ENCODE assay signal across 1 cellular context in the genomic region with DNA sequence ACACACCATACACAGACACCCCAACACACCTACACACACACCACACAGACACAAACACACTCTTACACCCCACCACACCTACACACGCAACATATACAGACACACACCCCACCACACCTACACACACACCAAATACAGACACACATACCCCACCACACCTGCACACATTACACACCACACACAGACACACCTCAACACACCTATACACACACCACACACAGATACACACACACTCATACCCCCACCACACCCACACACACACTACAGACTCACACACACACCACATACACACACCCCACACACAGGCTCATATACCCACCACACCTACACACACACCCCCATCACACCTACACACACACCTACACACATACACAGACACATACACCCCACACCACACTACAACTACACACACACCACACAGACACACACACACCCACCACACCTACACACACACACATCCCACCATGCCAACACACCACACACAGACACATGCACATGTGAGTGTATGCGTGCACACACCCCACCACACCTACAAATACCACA.
TF ChIP-seq lines count a peak whose summit lies in the region.

No MANE protein-coding gene starts in this region.

TF ChIP-seq in HepG2, 621 proteins besides CTCF, POLR2A, EP300 and RAD21 (continued from another document and continues in another):
- TF ChIP-seq, protein P1, sequence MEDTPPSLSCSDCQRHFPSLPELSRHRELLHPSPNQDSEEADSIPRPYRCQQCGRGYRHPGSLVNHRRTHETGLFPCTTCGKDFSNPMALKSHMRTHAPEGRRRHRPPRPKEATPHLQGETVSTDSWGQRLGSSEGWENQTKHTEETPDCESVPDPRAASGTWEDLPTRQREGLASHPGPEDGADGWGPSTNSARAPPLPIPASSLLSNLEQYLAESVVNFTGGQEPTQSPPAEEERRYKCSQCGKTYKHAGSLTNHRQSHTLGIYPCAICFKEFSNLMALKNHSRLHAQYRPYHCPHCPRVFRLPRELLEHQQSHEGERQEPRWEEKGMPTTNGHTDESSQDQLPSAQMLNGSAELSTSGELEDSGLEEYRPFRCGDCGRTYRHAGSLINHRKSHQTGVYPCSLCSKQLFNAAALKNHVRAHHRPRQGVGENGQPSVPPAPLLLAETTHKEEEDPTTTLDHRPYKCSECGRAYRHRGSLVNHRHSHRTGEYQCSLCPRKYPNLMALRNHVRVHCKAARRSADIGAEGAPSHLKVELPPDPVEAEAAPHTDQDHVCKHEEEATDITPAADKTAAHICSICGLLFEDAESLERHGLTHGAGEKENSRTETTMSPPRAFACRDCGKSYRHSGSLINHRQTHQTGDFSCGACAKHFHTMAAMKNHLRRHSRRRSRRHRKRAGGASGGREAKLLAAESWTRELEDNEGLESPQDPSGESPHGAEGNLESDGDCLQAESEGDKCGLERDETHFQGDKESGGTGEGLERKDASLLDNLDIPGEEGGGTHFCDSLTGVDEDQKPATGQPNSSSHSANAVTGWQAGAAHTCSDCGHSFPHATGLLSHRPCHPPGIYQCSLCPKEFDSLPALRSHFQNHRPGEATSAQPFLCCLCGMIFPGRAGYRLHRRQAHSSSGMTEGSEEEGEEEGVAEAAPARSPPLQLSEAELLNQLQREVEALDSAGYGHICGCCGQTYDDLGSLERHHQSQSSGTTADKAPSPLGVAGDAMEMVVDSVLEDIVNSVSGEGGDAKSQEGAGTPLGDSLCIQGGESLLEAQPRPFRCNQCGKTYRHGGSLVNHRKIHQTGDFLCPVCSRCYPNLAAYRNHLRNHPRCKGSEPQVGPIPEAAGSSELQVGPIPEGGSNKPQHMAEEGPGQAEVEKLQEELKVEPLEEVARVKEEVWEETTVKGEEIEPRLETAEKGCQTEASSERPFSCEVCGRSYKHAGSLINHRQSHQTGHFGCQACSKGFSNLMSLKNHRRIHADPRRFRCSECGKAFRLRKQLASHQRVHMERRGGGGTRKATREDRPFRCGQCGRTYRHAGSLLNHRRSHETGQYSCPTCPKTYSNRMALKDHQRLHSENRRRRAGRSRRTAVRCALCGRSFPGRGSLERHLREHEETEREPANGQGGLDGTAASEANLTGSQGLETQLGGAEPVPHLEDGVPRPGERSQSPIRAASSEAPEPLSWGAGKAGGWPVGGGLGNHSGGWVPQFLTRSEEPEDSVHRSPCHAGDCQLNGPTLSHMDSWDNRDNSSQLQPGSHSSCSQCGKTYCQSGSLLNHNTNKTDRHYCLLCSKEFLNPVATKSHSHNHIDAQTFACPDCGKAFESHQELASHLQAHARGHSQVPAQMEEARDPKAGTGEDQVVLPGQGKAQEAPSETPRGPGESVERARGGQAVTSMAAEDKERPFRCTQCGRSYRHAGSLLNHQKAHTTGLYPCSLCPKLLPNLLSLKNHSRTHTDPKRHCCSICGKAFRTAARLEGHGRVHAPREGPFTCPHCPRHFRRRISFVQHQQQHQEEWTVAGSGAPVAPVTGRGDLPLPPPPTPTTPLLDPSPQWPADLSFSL (CRISPR knock-in tag; IDR thresholded peaks at IDR 0.05): peak; percentile 96
- TF ChIP-seq HHEX (CRISPR knock-in tag; IDR thresholded peaks at IDR 0.05): no peak
- TF ChIP-seq PCBP1 (IDR thresholded peaks at IDR 0.05; ENCODE audit: borderline replicate concordance, low read depth, low read length): no peak
- TF ChIP-seq, protein P2, sequence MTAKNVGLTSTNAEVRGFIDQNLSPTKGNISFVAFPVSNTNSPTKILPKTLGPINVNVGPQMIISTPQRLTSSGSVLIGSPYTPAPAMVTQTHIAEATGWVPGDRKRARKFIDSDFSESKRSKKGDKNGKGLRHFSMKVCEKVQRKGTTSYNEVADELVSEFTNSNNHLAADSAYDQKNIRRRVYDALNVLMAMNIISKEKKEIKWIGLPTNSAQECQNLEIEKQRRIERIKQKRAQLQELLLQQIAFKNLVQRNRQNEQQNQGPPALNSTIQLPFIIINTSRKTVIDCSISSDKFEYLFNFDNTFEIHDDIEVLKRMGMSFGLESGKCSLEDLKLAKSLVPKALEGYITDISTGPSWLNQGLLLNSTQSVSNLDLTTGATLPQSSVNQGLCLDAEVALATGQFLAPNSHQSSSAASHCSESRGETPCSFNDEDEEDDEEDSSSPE (CRISPR knock-in tag; IDR thresholded peaks at IDR 0.05): no peak
- no peak for TF ChIP-seq CENPT (CRISPR knock-in tag; IDR thresholded peaks at IDR 0.05; ENCODE audit: low read depth)
- TF ChIP-seq SNRNP70 (IDR thresholded peaks at IDR 0.05; ENCODE audit: low read depth, low read length): no peak
- no peak for TF ChIP-seq YY1 (IDR thresholded peaks at IDR 0.05; ENCODE audit: insufficient read depth, insufficient replicate concordance, low read depth, low read length)
- TF ChIP-seq, protein P3, sequence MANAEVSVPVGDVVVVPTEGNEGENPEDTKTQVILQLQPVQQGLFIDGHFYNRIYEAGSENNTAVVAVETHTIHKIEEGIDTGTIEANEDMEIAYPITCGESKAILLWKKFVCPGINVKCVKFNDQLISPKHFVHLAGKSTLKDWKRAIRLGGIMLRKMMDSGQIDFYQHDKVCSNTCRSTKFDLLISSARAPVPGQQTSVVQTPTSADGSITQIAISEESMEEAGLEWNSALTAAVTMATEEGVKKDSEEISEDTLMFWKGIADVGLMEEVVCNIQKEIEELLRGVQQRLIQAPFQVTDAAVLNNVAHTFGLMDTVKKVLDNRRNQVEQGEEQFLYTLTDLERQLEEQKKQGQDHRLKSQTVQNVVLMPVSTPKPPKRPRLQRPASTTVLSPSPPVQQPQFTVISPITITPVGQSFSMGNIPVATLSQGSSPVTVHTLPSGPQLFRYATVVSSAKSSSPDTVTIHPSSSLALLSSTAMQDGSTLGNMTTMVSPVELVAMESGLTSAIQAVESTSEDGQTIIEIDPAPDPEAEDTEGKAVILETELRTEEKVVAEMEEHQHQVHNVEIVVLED (CRISPR knock-in tag; IDR thresholded peaks at IDR 0.05; ENCODE audit: borderline replicate concordance): no peak
- no peak for TF ChIP-seq IKZF1 (IDR thresholded peaks at IDR 0.05)
- no peak for TF ChIP-seq BRD4 (CRISPR knock-in tag; IDR thresholded peaks at IDR 0.05)
- TF ChIP-seq GPN1 (CRISPR knock-in tag; IDR thresholded peaks at IDR 0.05; ENCODE audit: borderline replicate concordance): no peak
- no peak for TF ChIP-seq RARA (CRISPR knock-in tag; IDR thresholded peaks at IDR 0.05)
- no peak; the same call in 1 of the 2 replicates for TF ChIP-seq REL (CRISPR knock-in tag; conservative IDR thresholded peaks at IDR 0.05)
- TF ChIP-seq MED1 (CRISPR knock-in tag; IDR thresholded peaks at IDR 0.05): no peak
- no peak for TF ChIP-seq FOSL1 (CRISPR knock-in tag; IDR thresholded peaks at IDR 0.05; ENCODE audit: borderline replicate concordance)
- no peak for TF ChIP-seq ZFP1 (CRISPR knock-in tag; IDR thresholded peaks at IDR 0.05)
- 0 out of 2 replicates have a peak, but pooled peaks have one; percentile 14 for TF ChIP-seq POLR2AphosphoS5 (IDR thresholded peaks at IDR 0.05; ENCODE audit: low read depth, low read length)
- TF ChIP-seq ZNF678 (CRISPR knock-in tag; IDR thresholded peaks at IDR 0.05): no peak
- TF ChIP-seq SIX4 (CRISPR knock-in tag; IDR thresholded peaks at IDR 0.05): no peak
- TF ChIP-seq, protein P4, sequence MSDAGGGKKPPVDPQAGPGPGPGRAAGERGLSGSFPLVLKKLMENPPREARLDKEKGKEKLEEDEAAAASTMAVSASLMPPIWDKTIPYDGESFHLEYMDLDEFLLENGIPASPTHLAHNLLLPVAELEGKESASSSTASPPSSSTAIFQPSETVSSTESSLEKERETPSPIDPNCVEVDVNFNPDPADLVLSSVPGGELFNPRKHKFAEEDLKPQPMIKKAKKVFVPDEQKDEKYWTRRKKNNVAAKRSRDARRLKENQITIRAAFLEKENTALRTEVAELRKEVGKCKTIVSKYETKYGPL (CRISPR knock-in tag; IDR thresholded peaks at IDR 0.05): no peak
- no peak for TF ChIP-seq TCF12 (IDR thresholded peaks at IDR 0.05)
- TF ChIP-seq TCF12 (CRISPR knock-in tag; IDR thresholded peaks at IDR 0.05): no peak
- TF ChIP-seq, protein P5, sequence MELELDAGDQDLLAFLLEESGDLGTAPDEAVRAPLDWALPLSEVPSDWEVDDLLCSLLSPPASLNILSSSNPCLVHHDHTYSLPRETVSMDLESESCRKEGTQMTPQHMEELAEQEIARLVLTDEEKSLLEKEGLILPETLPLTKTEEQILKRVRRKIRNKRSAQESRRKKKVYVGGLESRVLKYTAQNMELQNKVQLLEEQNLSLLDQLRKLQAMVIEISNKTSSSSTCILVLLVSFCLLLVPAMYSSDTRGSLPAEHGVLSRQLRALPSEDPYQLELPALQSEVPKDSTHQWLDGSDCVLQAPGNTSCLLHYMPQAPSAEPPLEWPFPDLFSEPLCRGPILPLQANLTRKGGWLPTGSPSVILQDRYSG (CRISPR knock-in tag; IDR thresholded peaks at IDR 0.05): no peak
- no peak for TF ChIP-seq ZNF253 (CRISPR knock-in tag; IDR thresholded peaks at IDR 0.05; ENCODE audit: borderline replicate concordance)
- TF ChIP-seq ZNF33A (CRISPR knock-in tag; IDR thresholded peaks at IDR 0.05; ENCODE audit: borderline replicate concordance): no peak
- TF ChIP-seq ZNF296 (CRISPR knock-in tag; conservative IDR thresholded peaks at IDR 0.05): no peak
- TF ChIP-seq ZMAT3 (CRISPR knock-in tag; conservative IDR thresholded peaks at IDR 0.05): no peak
- TF ChIP-seq, protein P6, sequence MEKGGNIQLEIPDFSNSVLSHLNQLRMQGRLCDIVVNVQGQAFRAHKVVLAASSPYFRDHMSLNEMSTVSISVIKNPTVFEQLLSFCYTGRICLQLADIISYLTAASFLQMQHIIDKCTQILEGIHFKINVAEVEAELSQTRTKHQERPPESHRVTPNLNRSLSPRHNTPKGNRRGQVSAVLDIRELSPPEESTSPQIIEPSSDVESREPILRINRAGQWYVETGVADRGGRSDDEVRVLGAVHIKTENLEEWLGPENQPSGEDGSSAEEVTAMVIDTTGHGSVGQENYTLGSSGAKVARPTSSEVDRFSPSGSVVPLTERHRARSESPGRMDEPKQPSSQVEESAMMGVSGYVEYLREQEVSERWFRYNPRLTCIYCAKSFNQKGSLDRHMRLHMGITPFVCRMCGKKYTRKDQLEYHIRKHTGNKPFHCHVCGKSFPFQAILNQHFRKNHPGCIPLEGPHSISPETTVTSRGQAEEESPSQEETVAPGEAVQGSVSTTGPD (CRISPR knock-in tag; IDR thresholded peaks at IDR 0.05): no peak
- 0 out of 2 replicates have a peak, but pooled peaks have one; percentile 50 for TF ChIP-seq ATM (IDR thresholded peaks at IDR 0.05; ENCODE audit: borderline replicate concordance)
- TF ChIP-seq HNRNPK (IDR thresholded peaks at IDR 0.05; ENCODE audit: low read depth, low read length, poor library complexity, severe bottlenecking): no peak
- TF ChIP-seq HNRNPL (IDR thresholded peaks at IDR 0.05; ENCODE audit: low read depth, low read length): peak; percentile 74; the same call in 1 of the 2 replicates
- no peak for TF ChIP-seq ZSCAN9 (CRISPR knock-in tag; IDR thresholded peaks at IDR 0.05; ENCODE audit: borderline replicate concordance)
- no peak for TF ChIP-seq ZNF775 (CRISPR knock-in tag; IDR thresholded peaks at IDR 0.05; ENCODE audit: borderline replicate concordance)
- no peak for TF ChIP-seq ZNF441 (CRISPR knock-in tag; IDR thresholded peaks at IDR 0.05; ENCODE audit: borderline replicate concordance)
- TF ChIP-seq, protein P7, sequence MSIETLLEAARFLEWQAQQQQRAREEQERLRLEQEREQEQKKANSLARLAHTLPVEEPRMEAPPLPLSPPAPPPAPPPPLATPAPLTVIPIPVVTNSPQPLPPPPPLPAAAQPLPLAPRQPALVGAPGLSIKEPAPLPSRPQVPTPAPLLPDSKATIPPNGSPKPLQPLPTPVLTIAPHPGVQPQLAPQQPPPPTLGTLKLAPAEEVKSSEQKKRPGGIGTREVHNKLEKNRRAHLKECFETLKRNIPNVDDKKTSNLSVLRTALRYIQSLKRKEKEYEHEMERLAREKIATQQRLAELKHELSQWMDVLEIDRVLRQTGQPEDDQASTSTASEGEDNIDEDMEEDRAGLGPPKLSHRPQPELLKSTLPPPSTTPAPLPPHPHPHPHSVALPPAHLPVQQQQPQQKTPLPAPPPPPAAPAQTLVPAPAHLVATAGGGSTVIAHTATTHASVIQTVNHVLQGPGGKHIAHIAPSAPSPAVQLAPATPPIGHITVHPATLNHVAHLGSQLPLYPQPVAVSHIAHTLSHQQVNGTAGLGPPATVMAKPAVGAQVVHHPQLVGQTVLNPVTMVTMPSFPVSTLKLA (IDR thresholded peaks at IDR 0.05): no peak
- no peak for TF ChIP-seq SMC3 (IDR thresholded peaks at IDR 0.05; ENCODE audit: low read length)
- no peak for TF ChIP-seq ZSCAN12 (CRISPR knock-in tag; IDR thresholded peaks at IDR 0.05)
- TF ChIP-seq SSRP1 (CRISPR knock-in tag; IDR thresholded peaks at IDR 0.05): peak; percentile 93; the same call in 1 of the 2 replicates
- TF ChIP-seq FOXM1 (CRISPR knock-in tag; IDR thresholded peaks at IDR 0.05): no peak
- TF ChIP-seq HNF4G (IDR thresholded peaks at IDR 0.05; ENCODE audit: borderline replicate concordance, low read depth, low read length): no peak
- no peak for TF ChIP-seq HNF4G (CRISPR knock-in tag; IDR thresholded peaks at IDR 0.05; ENCODE audit: borderline replicate concordance, low read depth)
- TF ChIP-seq KLF16 (CRISPR knock-in tag; IDR thresholded peaks at IDR 0.05): no peak
- TF ChIP-seq JARID2 (CRISPR knock-in tag; IDR thresholded peaks at IDR 0.05; ENCODE audit: insufficient replicate concordance): no peak
- TF ChIP-seq SALL2 (CRISPR knock-in tag; IDR thresholded peaks at IDR 0.05): no peak
- TF ChIP-seq ZNF780A (CRISPR knock-in tag; IDR thresholded peaks at IDR 0.05): 0 out of 2 replicates have a peak, but pooled peaks have one; percentile 51
- TF ChIP-seq, protein P8, sequence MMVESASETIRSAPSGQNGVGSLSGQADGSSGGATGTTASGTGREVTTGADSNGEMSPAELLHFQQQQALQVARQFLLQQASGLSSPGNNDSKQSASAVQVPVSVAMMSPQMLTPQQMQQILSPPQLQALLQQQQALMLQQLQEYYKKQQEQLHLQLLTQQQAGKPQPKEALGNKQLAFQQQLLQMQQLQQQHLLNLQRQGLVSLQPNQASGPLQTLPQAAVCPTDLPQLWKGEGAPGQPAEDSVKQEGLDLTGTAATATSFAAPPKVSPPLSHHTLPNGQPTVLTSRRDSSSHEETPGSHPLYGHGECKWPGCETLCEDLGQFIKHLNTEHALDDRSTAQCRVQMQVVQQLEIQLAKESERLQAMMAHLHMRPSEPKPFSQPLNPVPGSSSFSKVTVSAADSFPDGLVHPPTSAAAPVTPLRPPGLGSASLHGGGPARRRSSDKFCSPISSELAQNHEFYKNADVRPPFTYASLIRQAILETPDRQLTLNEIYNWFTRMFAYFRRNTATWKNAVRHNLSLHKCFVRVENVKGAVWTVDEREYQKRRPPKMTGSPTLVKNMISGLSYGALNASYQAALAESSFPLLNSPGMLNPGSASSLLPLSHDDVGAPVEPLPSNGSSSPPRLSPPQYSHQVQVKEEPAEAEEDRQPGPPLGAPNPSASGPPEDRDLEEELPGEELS (CRISPR knock-in tag; IDR thresholded peaks at IDR 0.05): no peak
- TF ChIP-seq MIER2 (CRISPR knock-in tag; IDR thresholded peaks at IDR 0.05): no peak
- TF ChIP-seq KDM4B (CRISPR knock-in tag; IDR thresholded peaks at IDR 0.05): no peak
- TF ChIP-seq, protein P9, sequence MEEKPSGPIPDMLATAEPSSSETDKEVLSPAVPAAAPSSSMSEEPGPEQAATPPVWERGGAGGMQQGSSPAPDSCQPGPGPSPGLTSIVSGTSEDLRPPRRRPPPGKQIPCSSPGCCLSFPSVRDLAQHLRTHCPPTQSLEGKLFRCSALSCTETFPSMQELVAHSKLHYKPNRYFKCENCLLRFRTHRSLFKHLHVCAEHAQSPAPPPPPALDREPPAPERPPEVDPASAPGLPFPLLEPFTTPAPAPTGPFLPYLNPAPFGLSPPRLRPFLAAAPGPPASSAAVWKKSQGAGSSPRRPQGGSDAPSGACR (CRISPR knock-in tag; IDR thresholded peaks at IDR 0.05): no peak
- TF ChIP-seq ZNF34 (CRISPR knock-in tag; IDR thresholded peaks at IDR 0.05; ENCODE audit: borderline replicate concordance): no peak
